8 cellular contexts compared by ENCODE assay signal in the genomic region with DNA sequence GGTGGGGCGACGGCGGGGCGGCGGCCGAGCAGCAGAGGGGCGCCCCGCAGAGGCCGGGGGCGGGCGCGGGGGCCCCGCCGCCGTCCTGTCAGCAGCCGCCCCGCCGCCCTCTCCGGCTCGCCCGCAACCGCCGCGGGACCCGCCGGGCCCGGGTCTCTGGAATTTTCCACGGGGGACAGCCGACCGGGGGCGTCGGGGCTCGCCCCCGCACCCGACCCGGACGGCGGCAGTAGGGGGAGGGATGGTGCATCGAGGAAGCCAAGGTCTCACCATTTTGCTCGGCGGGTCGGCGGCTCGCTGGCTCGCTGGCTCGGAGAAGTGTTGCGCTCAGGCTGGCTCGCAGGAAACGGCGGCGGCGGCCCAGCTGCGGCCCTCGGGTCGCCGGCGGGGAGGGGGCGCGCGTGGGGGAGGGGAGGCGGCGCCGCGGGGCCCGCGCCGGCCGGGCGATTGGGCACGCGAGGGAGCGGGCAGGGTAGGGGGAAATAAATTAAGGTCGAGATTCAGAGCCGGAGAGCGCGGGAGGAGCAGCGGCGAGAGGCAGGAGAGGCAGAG.
DNase-seq lines count a peak whose midpoint lies in the region; ATAC-seq and FAIRE-seq lines count a peak whose summit lies in the region.

No MANE protein-coding gene starts in this region.

- H3K27me3 ChIP-seq in ACC112 (ENCODE audit: insufficient read depth, low read length) (no peaks in the 10 kb centered on the region), muscle layer of duodenum (ENCODE audit: low read depth, low read length) (no peaks in the 10 kb centered on the region)

- peak overlapping the region; percentile 87 for H3K27ac ChIP-seq in ACC112 (ENCODE audit: low read depth, low read length)
- peak overlapping the region; percentile 97 for H3K27ac ChIP-seq in muscle layer of duodenum (ENCODE audit: low read length)

- no peaks in the 10 kb centered on the region for H3K9me3 ChIP-seq in muscle layer of duodenum (ENCODE audit: control insufficient read depth in 1 of 2, low read length in 2 of 2)

- peaks cover 3% of the 10 kb centered on the region; the same call in 1 of the 2 replicates for H3K36me3 ChIP-seq in ACC112 (ENCODE audit: insufficient read depth, low read length)
- H3K36me3 ChIP-seq in muscle layer of duodenum (ENCODE audit: control insufficient read depth in 1 of 2, insufficient read depth in 2 of 2, low read length in 2 of 2), result peaks cover 0 to 9% of the 10 kb centered on the region in 2 donors

- H3K4me3 ChIP-seq in ACC112 (ENCODE audit: low read depth, low read length) (peak overlapping the region; percentile 91), muscle layer of duodenum (ENCODE audit: low read depth in 1 of 2, low read length in 2 of 2) (peak overlapping the region; percentile 91 to 95)

- peak overlapping the region; percentile 43 for H2AFZ ChIP-seq in ACC112 (ENCODE audit: low read length, unreplicated experiment)

- peak; percentile 37 to 51 for DNase-seq in activated CD4-positive, alpha-beta T cell treated with anti-CD3 and anti-CD28 coated beads, Interleukin-2, amount 50 U/mL, for 4 hours
- DNase-seq in effector CD4-positive, alpha-beta T cell, result peak; percentile 28
- DNase-seq in stimulated activated naive CD4-positive, alpha-beta T cell (lab: John Stamatoyannopoulos, UW), result peak in 4 of 6 experiments; percentile 28 to 64 (median 50)
- no peak for DNase-seq in HTR-8/SVneo (ENCODE audit: insufficient read length, low spot score)

- peaks cover 73% of the 10 kb centered on the region for H3K79me2 ChIP-seq in ACC112 (ENCODE audit: control insufficient read depth, insufficient read depth, low read length, unreplicated experiment)

- H3K4me1 ChIP-seq in ACC112 (ENCODE audit: control insufficient read depth, insufficient read depth, low read length, unreplicated experiment) (peaks cover 50% of the 10 kb centered on the region), muscle layer of duodenum (ENCODE audit: control insufficient read depth in 1 of 2, insufficient read depth in 2 of 2, low read length in 2 of 2) (peaks cover 24 to 34% of the 10 kb centered on the region in 2 donors)

- ATAC-seq in GM19025 (IDR thresholded peaks at IDR 0.05; ENCODE audit: low read depth, unreplicated experiment), result peak; percentile 4
- ATAC-seq in HG03442 (IDR thresholded peaks at IDR 0.05; ENCODE audit: unreplicated experiment), result peak; percentile 3

- FAIRE-seq in HTR-8/SVneo (lab: Jason Lieb, UNC), result no peak
